In genomic region chr19:43774103-43774939, GRCh38 we compare ENCODE assay signal across 1 cellular context.
TF ChIP-seq lines count a peak whose summit lies in the region.

No MANE protein-coding gene starts in this region.

TF ChIP-seq in HepG2, 621 proteins besides CTCF, POLR2A, EP300 and RAD21 (continued from another document and continues in another):
- TF ChIP-seq RCOR2 (CRISPR knock-in tag; IDR thresholded peaks at IDR 0.05) = no peak
- TF ChIP-seq AKAP8 (CRISPR knock-in tag; IDR thresholded peaks at IDR 0.05) = no peak
- peak; percentile 72 for TF ChIP-seq ZNF264 (CRISPR knock-in tag; IDR thresholded peaks at IDR 0.05)
- no peak for TF ChIP-seq MBNL3 (CRISPR knock-in tag; conservative IDR thresholded peaks at IDR 0.05)
- no peak for TF ChIP-seq GPBP1L1 (CRISPR knock-in tag; IDR thresholded peaks at IDR 0.05)
- TF ChIP-seq TMF1 (CRISPR knock-in tag; IDR thresholded peaks at IDR 0.05; ENCODE audit: low read depth) = no peak
- peak; percentile 40; the same call in 1 of the 2 replicates for TF ChIP-seq SOX5 (CRISPR knock-in tag; IDR thresholded peaks at IDR 0.05; ENCODE audit: borderline replicate concordance)
- no peak for TF ChIP-seq SRSF9 (IDR thresholded peaks at IDR 0.05; ENCODE audit: borderline replicate concordance, insufficient read depth, low read depth, low read length, poor library complexity, severe bottlenecking)
- TF ChIP-seq GFI1 (CRISPR knock-in tag; IDR thresholded peaks at IDR 0.05; ENCODE audit: borderline replicate concordance) = 0 out of 2 replicates have a peak, but pooled peaks have one; percentile 24
- TF ChIP-seq MAFF (IDR thresholded peaks at IDR 0.05; ENCODE audit: low read depth, low read length) = no peak
- no peak for TF ChIP-seq NAIF1 (CRISPR knock-in tag; IDR thresholded peaks at IDR 0.05; ENCODE audit: borderline replicate concordance)
- no peak for TF ChIP-seq ZNF280D (CRISPR knock-in tag; IDR thresholded peaks at IDR 0.05)
- peak; percentile 65; the same call in 1 of the 2 replicates for TF ChIP-seq THRA (CRISPR knock-in tag; IDR thresholded peaks at IDR 0.05; ENCODE audit: borderline replicate concordance)
- peak; percentile 71; the same call in 1 of the 2 replicates for TF ChIP-seq GABPB1 (CRISPR knock-in tag; IDR thresholded peaks at IDR 0.05)
- peak; percentile 69; the same call in 1 of the 2 replicates for TF ChIP-seq ZNF768 (CRISPR knock-in tag; IDR thresholded peaks at IDR 0.05)
- peak; percentile 50; the same call in 1 of the 2 replicates for TF ChIP-seq HNF1B (CRISPR knock-in tag; IDR thresholded peaks at IDR 0.05)
- TF ChIP-seq KDM2A (CRISPR knock-in tag; IDR thresholded peaks at IDR 0.05; ENCODE audit: borderline replicate concordance, low read depth) = peak; percentile 76; the same call in 1 of the 2 replicates
- 0 out of 2 replicates have a peak, but pooled peaks have one; percentile 21 for TF ChIP-seq TFE3 (CRISPR knock-in tag; IDR thresholded peaks at IDR 0.05)
- TF ChIP-seq FOXO1 (CRISPR knock-in tag; IDR thresholded peaks at IDR 0.05) = peak; percentile 1; the same call in 1 of the 2 replicates
- TF ChIP-seq ZNF724P (CRISPR knock-in tag; IDR thresholded peaks at IDR 0.05; ENCODE audit: borderline replicate concordance) = no peak
- TF ChIP-seq ZNF577 (CRISPR knock-in tag; IDR thresholded peaks at IDR 0.05; ENCODE audit: borderline replicate concordance, low read depth) = no peak
- no peak for TF ChIP-seq HOXA9 (CRISPR knock-in tag; IDR thresholded peaks at IDR 0.05; ENCODE audit: borderline replicate concordance)
- TF ChIP-seq TEAD3 (CRISPR knock-in tag; optimal IDR thresholded peaks at IDR 0.05; ENCODE audit: borderline replicate concordance) = peak; percentile 42
- no peak for TF ChIP-seq CENPBD1 (CRISPR knock-in tag; IDR thresholded peaks at IDR 0.05; ENCODE audit: borderline replicate concordance, low read depth)
- no peak for TF ChIP-seq NFKBIZ (CRISPR knock-in tag; IDR thresholded peaks at IDR 0.05)
- no peak for TF ChIP-seq ZNF275 (CRISPR knock-in tag; IDR thresholded peaks at IDR 0.05; ENCODE audit: borderline replicate concordance)
- TF ChIP-seq ZNF670 (CRISPR knock-in tag; IDR thresholded peaks at IDR 0.05; ENCODE audit: borderline replicate concordance) = 0 out of 2 replicates have a peak, but pooled peaks have one; percentile 31
- no peak for TF ChIP-seq SNAPC5 (CRISPR knock-in tag; IDR thresholded peaks at IDR 0.05; ENCODE audit: borderline replicate concordance)
- TF ChIP-seq MATR3 (CRISPR knock-in tag; IDR thresholded peaks at IDR 0.05) = no peak
- no peak for TF ChIP-seq ZNF792 (CRISPR knock-in tag; IDR thresholded peaks at IDR 0.05)
- no peak for TF ChIP-seq ZNF274 (CRISPR knock-in tag; IDR thresholded peaks at IDR 0.05)
- no peak for TF ChIP-seq PTBP1 (IDR thresholded peaks at IDR 0.05; ENCODE audit: low read depth, low read length, poor library complexity, severe bottlenecking)
- no peak for TF ChIP-seq ZNF3 (CRISPR knock-in tag; IDR thresholded peaks at IDR 0.05)
- no peak for TF ChIP-seq PPARG (CRISPR knock-in tag; conservative IDR thresholded peaks at IDR 0.05)
- TF ChIP-seq HMGXB3 (CRISPR knock-in tag; IDR thresholded peaks at IDR 0.05; ENCODE audit: borderline replicate concordance) = no peak
- TF ChIP-seq SMYD3 (CRISPR knock-in tag; IDR thresholded peaks at IDR 0.05) = no peak
- no peak for TF ChIP-seq ZNF614 (CRISPR knock-in tag; IDR thresholded peaks at IDR 0.05; ENCODE audit: borderline replicate concordance)
- 0 out of 2 replicates have a peak, but pooled peaks have one; percentile 79 for TF ChIP-seq DNMT1 (CRISPR knock-in tag; IDR thresholded peaks at IDR 0.05)
- TF ChIP-seq ZNF740 (CRISPR knock-in tag; IDR thresholded peaks at IDR 0.05) = 0 out of 2 replicates have a peak, but pooled peaks have one; percentile 27
- no peak for TF ChIP-seq HHEX (CRISPR knock-in tag; IDR thresholded peaks at IDR 0.05)
- TF ChIP-seq ZBTB7A (CRISPR knock-in tag; IDR thresholded peaks at IDR 0.05) = no peak; the same call in 1 of the 2 replicates
- peak; percentile 99 for TF ChIP-seq HINFP (CRISPR knock-in tag; IDR thresholded peaks at IDR 0.05; ENCODE audit: low read depth)
- TF ChIP-seq ZNF432 (CRISPR knock-in tag; IDR thresholded peaks at IDR 0.05; ENCODE audit: borderline replicate concordance) = no peak
- no peak for TF ChIP-seq SP2 (CRISPR knock-in tag; IDR thresholded peaks at IDR 0.05)
- TF ChIP-seq CENPT (CRISPR knock-in tag; IDR thresholded peaks at IDR 0.05; ENCODE audit: low read depth) = no peak
- no peak for TF ChIP-seq NR2F2 (IDR thresholded peaks at IDR 0.05; ENCODE audit: borderline replicate concordance, low read depth)
- TF ChIP-seq ZNF234 (CRISPR knock-in tag; conservative IDR thresholded peaks at IDR 0.05) = no peak
- TF ChIP-seq MZF1 (CRISPR knock-in tag; IDR thresholded peaks at IDR 0.05; ENCODE audit: borderline replicate concordance) = no peak
